Comparison of ENCODE assay signal across 11 cellular contexts in genomic region chr11:128297111-128297651, GRCh38.
DNase-seq lines count a peak whose midpoint lies in the region; ATAC-seq and TF ChIP-seq lines count a peak whose summit lies in the region.
"Had no signal": no experiment of that assay in that cellular context is flagged by ENCODE, and none has a peak within 500 bp of the region (broad histone marks: within the 10 kb centered on the region; RNA-seq: fewer than 3 reads in every experiment).

No MANE protein-coding gene starts in this region.

- H3K9me3 Mint-ChIP-seq in activated T-helper 17 cell treated with anti-CD3 and anti-CD28 coated beads, Interleukin-2, amount 50 U/mL, for 72 hours, result peaks cover 3% of the 10 kb centered on the region

- DNase-seq in activated CD4-positive, CD25-positive, alpha-beta regulatory T cell treated with anti-CD3 and anti-CD28 coated beads, Interleukin-2, amount 50 U/mL, for 72 hours, result no peak
- peak; percentile 99 for DNase-seq in NCI-H146 (lab: John Stamatoyannopoulos, UW)
- DNase-seq in renal cortical epithelial cell (ENCODE audit: low read depth), result peak; percentile 31
- no peak for DNase-seq in left lung
- no peak for DNase-seq in foreskin fibroblast
- DNase-seq: left cardiac atrium, thyroid gland had no signal

- peaks cover 58% of the 10 kb centered on the region for H3K4me1 Mint-ChIP-seq in activated T-helper 17 cell treated with anti-CD3 and anti-CD28 coated beads, Interleukin-2, amount 50 U/mL, for 72 hours

- no peaks in the 10 kb centered on the region for H3K36me3 ChIP-seq in left lung
- H3K36me3 ChIP-seq: thyroid gland had no signal

- peaks cover 0 to 16% of the 10 kb centered on the region in 2 donors for H3K4me1 ChIP-seq in left lung

- ATAC-seq in activated CD4-positive, CD25-positive, alpha-beta regulatory T cell treated with anti-CD3 and anti-CD28 coated beads, Interleukin-2, amount 50 U/mL, for 24 hours, result peak; percentile 18 to 21
- ATAC-seq in activated T-helper 17 cell treated with anti-CD3 and anti-CD28 coated beads, Interleukin-2, amount 50 U/mL, for 72 hours (replicated peaks), result no peak
- ATAC-seq in GM21723 (IDR thresholded peaks at IDR 0.05; ENCODE audit: unreplicated experiment) (no peak), left lung (no peak)

- H3K9me3 ChIP-seq in left lung, result no peaks in the 10 kb centered on the region
- H3K9me3 ChIP-seq: thyroid gland had no signal

- peak overlapping the region; percentile 86 for H3K4me3 Mint-ChIP-seq in activated T-helper 17 cell treated with anti-CD3 and anti-CD28 coated beads, Interleukin-2, amount 50 U/mL, for 72 hours

- intact Hi-C loops in left lung (cut with DNase I), result loop anchor here in 1 of 2 donors (10.0 kb wide), 1 partner anchor 328 kb away; no protein-coding TSS in a partner anchor

- H3K4me3 ChIP-seq in left lung (no peak overlapping the region), foreskin fibroblast (ENCODE audit: low read depth in 1 of 2, low read length in 2 of 2) (no peak overlapping the region)
- H3K4me3 ChIP-seq: skin epidermis, thyroid gland had no signal

- H3K27ac ChIP-seq in left lung, result peak overlapping the region in 1 of 2 donors; percentile 45
- H3K27ac ChIP-seq: thyroid gland had no signal

- no peaks in the 10 kb centered on the region for H3K27me3 ChIP-seq in left lung
- H3K27me3 ChIP-seq: thyroid gland had no signal

- TF ChIP-seq CTCF in left lung (IDR thresholded peaks at IDR 0.05) (no peak), foreskin fibroblast (IDR thresholded peaks at IDR 0.05; ENCODE audit: low read depth, low read length) (no peak)

- no peaks in the 10 kb centered on the region for H3K27me3 Mint-ChIP-seq in activated T-helper 17 cell treated with anti-CD3 and anti-CD28 coated beads, Interleukin-2, amount 50 U/mL, for 72 hours

- peaks cover under 1% of the 10 kb centered on the region for H3K36me3 Mint-ChIP-seq in activated T-helper 17 cell treated with anti-CD3 and anti-CD28 coated beads, Interleukin-2, amount 50 U/mL, for 72 hours (ENCODE audit: low read depth)

- peak overlapping the region; percentile 78 for H3K27ac Mint-ChIP-seq in activated T-helper 17 cell treated with anti-CD3 and anti-CD28 coated beads, Interleukin-2, amount 50 U/mL, for 72 hours

Comparison
In these comparisons a context has a peak if more than half of its experiments do, and no peak if none do; other contexts are left out.
1. ATAC-seq: peak in activated CD4-positive, CD25-positive, alpha-beta regulatory T cell treated with anti-CD3 and anti-CD28 coated beads, Interleukin-2, amount 50 U/mL, for 24 hours (2 of 2); none in activated T-helper 17 cell treated with anti-CD3 and anti-CD28 coated beads, Interleukin-2, amount 50 U/mL, for 72 hours (single experiment), GM21723 (single experiment) and left lung (single experiment).
2. DNase-seq: peak in NCI-H146 (single experiment) and renal cortical epithelial cell (single experiment); none in activated CD4-positive, CD25-positive, alpha-beta regulatory T cell treated with anti-CD3 and anti-CD28 coated beads, Interleukin-2, amount 50 U/mL, for 72 hours (single experiment), left lung (0 of 2) and foreskin fibroblast (0 of 2).